ENCODE assay signal across 13 cellular contexts in the genomic region with DNA sequence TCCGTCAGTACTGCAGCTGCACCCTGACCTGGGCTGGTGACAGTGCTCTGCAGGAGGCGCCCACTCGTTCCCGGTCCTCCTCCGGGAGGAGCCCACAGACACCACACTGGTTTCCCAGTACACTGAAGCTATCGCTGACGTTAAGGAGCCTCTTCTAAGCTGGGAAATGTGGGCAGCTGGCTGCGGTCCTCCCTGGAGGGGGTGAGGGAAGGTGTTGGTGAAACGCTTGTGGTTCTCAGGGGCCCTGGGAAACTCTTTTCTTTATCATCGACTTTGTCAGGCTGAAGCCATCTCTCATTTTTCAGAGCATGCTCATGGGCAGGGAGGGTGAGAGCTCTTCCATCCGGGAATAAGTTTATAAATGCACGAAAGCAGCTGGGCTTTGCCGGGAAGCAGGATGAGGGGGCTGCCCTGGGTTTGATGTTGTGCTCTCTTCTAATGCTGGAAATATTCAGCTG.
DNase-seq lines count a peak whose midpoint lies in the region; ATAC-seq and TF ChIP-seq lines count a peak whose summit lies in the region.
"Had no signal": no experiment of that assay in that cellular context is flagged by ENCODE, and none has a peak within 500 bp of the region (broad histone marks: within the 10 kb centered on the region; RNA-seq: fewer than 3 reads in every experiment).

No MANE protein-coding gene starts in this region.

- H3K27ac ChIP-seq in heart left ventricle: no peak overlapping the region
- H3K27ac ChIP-seq in substantia nigra (ENCODE audit: low read depth, low read length, poor library complexity, severe bottlenecking): no peak overlapping the region
- H3K27ac ChIP-seq: ascending aorta had no signal

- TF ChIP-seq POLR2A in heart left ventricle (IDR thresholded peaks at IDR 0.05): no peak

- H3K36me3 Mint-ChIP-seq in glutamatergic neuron (ENCODE audit: unreplicated experiment): peaks cover 3% of the 10 kb centered on the region
- peaks cover 51 to 68% of the 10 kb centered on the region in 2 donors for H3K36me3 Mint-ChIP-seq in stimulated activated naive B cell treated with anti-CD40 and anti-IgM and Interleukin-4, amounts not matched to agents 10 μg/mL and 1 μg/mL and 100 μg/mL, for 72 hours
- peaks cover 33% of the 10 kb centered on the region for H3K36me3 Mint-ChIP-seq in activated CD8-positive, alpha-beta memory T cell treated with anti-CD3 and anti-CD28 coated beads, Interleukin-2, amount 10 ng/mL, durations not matched to agents 7 days and 5 days

- no peak overlapping the region for H3K27ac Mint-ChIP-seq in glutamatergic neuron (ENCODE audit: unreplicated experiment)
- peak overlapping the region; percentile 51 for H3K27ac Mint-ChIP-seq in stimulated activated naive B cell treated with anti-CD40 and anti-IgM and Interleukin-4, amounts not matched to agents 10 μg/mL and 1 μg/mL and 100 μg/mL, for 72 hours
- no peak overlapping the region for H3K27ac Mint-ChIP-seq in activated CD8-positive, alpha-beta memory T cell treated with anti-CD3 and anti-CD28 coated beads, Interleukin-2, amount 10 ng/mL, durations not matched to agents 7 days and 5 days

- no peaks in the 10 kb centered on the region for H3K9me3 ChIP-seq in heart left ventricle
- H3K9me3 ChIP-seq in mucosa of descending colon: no peaks in the 10 kb centered on the region
- H3K9me3 ChIP-seq: ascending aorta, BE2C had no signal

- no peaks in the 10 kb centered on the region for H3K9me3 Mint-ChIP-seq in glutamatergic neuron (ENCODE audit: unreplicated experiment)
- peaks cover 3 to 4% of the 10 kb centered on the region in 2 donors for H3K9me3 Mint-ChIP-seq in stimulated activated naive B cell treated with anti-CD40 and anti-IgM and Interleukin-4, amounts not matched to agents 10 μg/mL and 1 μg/mL and 100 μg/mL, for 72 hours
- H3K9me3 Mint-ChIP-seq in activated CD8-positive, alpha-beta memory T cell treated with anti-CD3 and anti-CD28 coated beads, Interleukin-2, amount 10 ng/mL, durations not matched to agents 7 days and 5 days (ENCODE audit: low read depth): no peaks in the 10 kb centered on the region

- H3K27me3 Mint-ChIP-seq in glutamatergic neuron (ENCODE audit: unreplicated experiment): peaks cover 12% of the 10 kb centered on the region
- H3K27me3 Mint-ChIP-seq in stimulated activated naive B cell treated with anti-CD40 and anti-IgM and Interleukin-4, amounts not matched to agents 10 μg/mL and 1 μg/mL and 100 μg/mL, for 72 hours: no peaks in the 10 kb centered on the region
- no peaks in the 10 kb centered on the region for H3K27me3 Mint-ChIP-seq in activated CD8-positive, alpha-beta memory T cell treated with anti-CD3 and anti-CD28 coated beads, Interleukin-2, amount 10 ng/mL, durations not matched to agents 7 days and 5 days

- H3K4me3 ChIP-seq in heart left ventricle (no peak overlapping the region), mucosa of descending colon (no peak overlapping the region)
- H3K4me3 ChIP-seq: ascending aorta had no signal

- intact Hi-C loops in heart left ventricle (cut with DNase I): no loop called here
- intact Hi-C loops in cardiac septum (cut with DNase I): no loop called here
- intact Hi-C loops in mucosa of descending colon (cut with DNase I, micrococcal nuclease): no loop called here

- WGBS in heart left ventricle, 4 donors: 36 to 52% (median 48%) methylated on average over 13 of the region's 13 CpGs

- ATAC-seq in heart left ventricle (peak in 3 of 4 donors; percentile 40 to 50 (median 41)), mucosa of descending colon (no peak)
- ATAC-seq in stimulated activated naive B cell treated with anti-CD40 and anti-IgM and Interleukin-4, amounts not matched to agents 10 μg/mL and 1 μg/mL and 100 μg/mL, for 72 hours (replicated peaks): no peak
- ATAC-seq in activated CD8-positive, alpha-beta memory T cell treated with anti-CD3 and anti-CD28 coated beads, Interleukin-2, amount 10 ng/mL, durations not matched to agents 7 days and 5 days: no peak

- H3K36me3 ChIP-seq in heart left ventricle: no peaks in the 10 kb centered on the region
- no peaks in the 10 kb centered on the region for H3K36me3 ChIP-seq in mucosa of descending colon (ENCODE audit: low read depth)
- H3K36me3 ChIP-seq: ascending aorta, BE2C had no signal

- TF ChIP-seq CTCF in heart left ventricle (IDR thresholded peaks at IDR 0.05): no peak
- TF ChIP-seq CTCF in glutamatergic neuron (IDR thresholded peaks at IDR 0.05; ENCODE audit: partially characterized antibody, unreplicated experiment): no peak
- TF ChIP-seq CTCF in mucosa of descending colon (IDR thresholded peaks at IDR 0.05): no peak

- DNase-seq in heart left ventricle (no peak), cardiac septum (ENCODE audit: low spot score) (no peak), SHP77 treated with DMSO at 0.1 percent for 48 hours (lab: John Stamatoyannopoulos, UW) (peak; percentile 63), glutamatergic neuron (peak; percentile 29), mucosa of descending colon (no peak), substantia nigra (lab: John Stamatoyannopoulos, UW) (no peak)
- no peak for DNase-seq in stimulated activated naive B cell treated with anti-CD40 and anti-IgM and Interleukin-4, amounts not matched to agents 10 μg/mL and 1 μg/mL and 100 μg/mL, for 72 hours
- no peak for DNase-seq in activated CD8-positive, alpha-beta memory T cell treated with anti-CD3 and anti-CD28 coated beads, Interleukin-2, amount 10 ng/mL, durations not matched to agents 7 days and 5 days
- DNase-seq: BE2C, KG1, NCI-H187, NCI-H748 treated with DMSO at 0.1 percent for 48 hours had no signal

- H3K4me3 Mint-ChIP-seq in glutamatergic neuron (ENCODE audit: unreplicated experiment): peak overlapping the region; percentile 57
- H3K4me3 Mint-ChIP-seq in stimulated activated naive B cell treated with anti-CD40 and anti-IgM and Interleukin-4, amounts not matched to agents 10 μg/mL and 1 μg/mL and 100 μg/mL, for 72 hours: no peak overlapping the region
- no peak overlapping the region for H3K4me3 Mint-ChIP-seq in activated CD8-positive, alpha-beta memory T cell treated with anti-CD3 and anti-CD28 coated beads, Interleukin-2, amount 10 ng/mL, durations not matched to agents 7 days and 5 days

- H3K4me1 Mint-ChIP-seq in glutamatergic neuron (ENCODE audit: low read depth, unreplicated experiment): peaks cover 46% of the 10 kb centered on the region
- peaks cover 45 to 73% of the 10 kb centered on the region in 2 donors for H3K4me1 Mint-ChIP-seq in stimulated activated naive B cell treated with anti-CD40 and anti-IgM and Interleukin-4, amounts not matched to agents 10 μg/mL and 1 μg/mL and 100 μg/mL, for 72 hours
- peaks cover 29% of the 10 kb centered on the region for H3K4me1 Mint-ChIP-seq in activated CD8-positive, alpha-beta memory T cell treated with anti-CD3 and anti-CD28 coated beads, Interleukin-2, amount 10 ng/mL, durations not matched to agents 7 days and 5 days

- CTCF ChIA-PET in activated CD8-positive, alpha-beta memory T cell treated with anti-CD3 and anti-CD28 coated beads, Interleukin-2, amount 10 ng/mL, durations not matched to agents 7 days and 5 days (lab: Charles Lee): no interaction called here

- H3K27me3 ChIP-seq in heart left ventricle: no peaks in the 10 kb centered on the region
- H3K27me3 ChIP-seq: ascending aorta, BE2C had no signal

- H3K4me1 ChIP-seq in heart left ventricle (peaks cover 0 to 19% (median 6%) of the 10 kb centered on the region in 12 donors), mucosa of descending colon (ENCODE audit: low read depth) (no peaks in the 10 kb centered on the region)
- H3K4me1 ChIP-seq: BE2C had no signal

Comparison
In these comparisons a context has a peak if more than half of its experiments do, and no peak if none do; other contexts are left out.
1. ATAC-seq: peak in heart left ventricle (3 of 4); none in stimulated activated naive B cell treated with anti-CD40 and anti-IgM and Interleukin-4, amounts not matched to agents 10 μg/mL and 1 μg/mL and 100 μg/mL, for 72 hours (0 of 2), mucosa of descending colon (single experiment) and activated CD8-positive, alpha-beta memory T cell treated with anti-CD3 and anti-CD28 coated beads, Interleukin-2, amount 10 ng/mL, durations not matched to agents 7 days and 5 days (single experiment).
2. DNase-seq: peak in SHP77 treated with DMSO at 0.1 percent for 48 hours (single experiment) and glutamatergic neuron (single experiment); none in heart left ventricle (0 of 5), cardiac septum (single experiment), stimulated activated naive B cell treated with anti-CD40 and anti-IgM and Interleukin-4, amounts not matched to agents 10 μg/mL and 1 μg/mL and 100 μg/mL, for 72 hours (single experiment), mucosa of descending colon (0 of 3), substantia nigra (0 of 49) and activated CD8-positive, alpha-beta memory T cell treated with anti-CD3 and anti-CD28 coated beads, Interleukin-2, amount 10 ng/mL, durations not matched to agents 7 days and 5 days (single experiment).